29 cellular contexts compared by ENCODE assay signal in the genomic region with DNA sequence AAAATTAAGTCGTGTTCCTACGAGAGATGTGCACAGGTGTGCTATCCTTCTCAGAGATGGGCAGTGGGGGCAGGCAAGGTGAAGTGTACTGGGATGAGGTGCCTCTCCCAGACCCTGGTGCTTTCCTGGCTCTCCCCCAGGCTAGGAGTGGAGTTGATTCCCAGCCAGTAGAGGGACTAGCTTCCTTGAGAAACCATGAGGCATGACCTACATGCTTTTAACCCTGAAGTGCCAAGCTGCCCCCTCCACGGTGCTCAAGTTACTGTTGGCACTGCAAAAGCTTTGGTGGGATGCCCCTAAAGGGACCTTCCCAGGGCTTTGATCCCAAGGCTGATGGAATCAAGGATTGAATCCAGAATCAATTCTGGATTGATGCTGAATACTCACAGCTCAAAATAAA.
"Had no signal": no experiment of that assay in that cellular context is flagged by ENCODE, and none has a peak within 500 bp of the region (broad histone marks: within the 10 kb centered on the region; RNA-seq: fewer than 3 reads in every experiment).

No MANE protein-coding gene starts in this region.

- H3K27ac ChIP-seq: body of pancreas, cardiac muscle cell, heart left ventricle, lower lobe of right lung, pancreas, prostate gland, sigmoid colon, upper lobe of right lung, WERI-Rb-1 had no signal

- H3K4me3 ChIP-seq: body of pancreas, cardiac muscle cell, heart left ventricle, lower lobe of right lung, pancreas, prostate gland, sigmoid colon, upper lobe of right lung had no signal

- H3K9me3 ChIP-seq: body of pancreas, heart left ventricle, lower lobe of right lung, pancreas, prostate gland, sigmoid colon, upper lobe of right lung had no signal

- H3K36me3 ChIP-seq: cardiac muscle cell, WERI-Rb-1 had no signal

- H3K27me3 Mint-ChIP-seq: activated naive CD8-positive, alpha-beta T cell; stimulated activated naive CD8-positive, alpha-beta T cell treated with anti-CD3 and anti-CD28 coated beads, Interleukin-15, Interleukin-2, amounts not matched to agents 100 ng/mL and 50 ng/mL, for 24 hours; T-helper 17 cell had no signal

- DNase-seq: activated CD4-positive, alpha-beta T cell treated with anti-CD3 and anti-CD28 coated beads for 48 hours; activated CD4-positive, alpha-beta T cell treated with anti-CD3 and anti-CD28 coated beads, Interleukin-2, amount 50 U/mL, for 48 hours; activated CD8-positive, alpha-beta memory T cell treated with anti-CD3 and anti-CD28 coated beads for 24 hours; activated effector memory CD4-positive, alpha-beta T cell treated with Interleukin-2 at 50 U/mL for 16 hours; activated naive CD4-positive, alpha-beta T cell treated with Interleukin-2 at 50 U/mL for 16 hours; body of pancreas; cortex of kidney; foreskin fibroblast; heart left ventricle; kidney glomerular epithelial cell; lower lobe of right lung; mesenchymal stem cell; pancreas; sigmoid colon; small intestine; stimulated activated CD4-positive, alpha-beta T cell treated with anti-CD3 and anti-CD28 coated beads, Interleukin-4, amount 100 ng/mL, for 24 hours; T-helper 17 cell; T1000; upper lobe of right lung; WERI-Rb-1 had no signal

- H3K9me3 Mint-ChIP-seq: nephron; stimulated activated effector memory CD8-positive, alpha-beta T cell treated with anti-CD3 and anti-CD28 coated beads, Interleukin-12 subunit alpha, Interleukin-12 subunit beta, amount 100 ng/mL, for 72 hours; stimulated activated naive CD8-positive, alpha-beta T cell treated with anti-CD3 and anti-CD28 coated beads, Interleukin-15, Interleukin-2, amounts not matched to agents 100 ng/mL and 50 ng/mL, for 24 hours had no signal

- ATAC-seq: activated CD4-positive, CD25-positive, alpha-beta regulatory T cell treated with anti-CD3 and anti-CD28 coated beads, Interleukin-2, amount 50 U/mL, for 24 hours; body of pancreas; esophagus mucosa; heart left ventricle; left lobe of liver; lower lobe of right lung; pancreas; stimulated activated effector memory CD8-positive, alpha-beta T cell treated with anti-CD3 and anti-CD28 coated beads, Interleukin-12 subunit alpha, Interleukin-12 subunit beta, amount 100 ng/mL, for 72 hours; T-helper 17 cell; upper lobe of right lung had no signal

- H3K27me3 ChIP-seq: body of pancreas, heart left ventricle, pancreas, sigmoid colon, upper lobe of right lung had no signal

- H3K27ac Mint-ChIP-seq: activated naive CD8-positive, alpha-beta T cell; stimulated activated effector memory CD8-positive, alpha-beta T cell treated with anti-CD3 and anti-CD28 coated beads, Interleukin-12 subunit alpha, Interleukin-12 subunit beta, amount 100 ng/mL, for 72 hours; stimulated activated naive CD8-positive, alpha-beta T cell treated with anti-CD3 and anti-CD28 coated beads, Interleukin-15, Interleukin-2, amounts not matched to agents 100 ng/mL and 50 ng/mL, for 24 hours; T-helper 17 cell had no signal

- H3K4me1 Mint-ChIP-seq: stimulated activated effector memory CD8-positive, alpha-beta T cell treated with anti-CD3 and anti-CD28 coated beads, Interleukin-12 subunit alpha, Interleukin-12 subunit beta, amount 100 ng/mL, for 72 hours; T-helper 17 cell had no signal

- H3K4me3 Mint-ChIP-seq: activated naive CD8-positive, alpha-beta T cell; nephron; stimulated activated effector memory CD8-positive, alpha-beta T cell treated with anti-CD3 and anti-CD28 coated beads, Interleukin-12 subunit alpha, Interleukin-12 subunit beta, amount 100 ng/mL, for 72 hours; stimulated activated naive CD8-positive, alpha-beta T cell treated with anti-CD3 and anti-CD28 coated beads, Interleukin-15, Interleukin-2, amounts not matched to agents 100 ng/mL and 50 ng/mL, for 24 hours; T-helper 17 cell had no signal

- FAIRE-seq: pancreas, small intestine had no signal
